ENCODE assay signal across 24 cellular contexts in genomic region chr1:98084188-98084587, GRCh38.
A peak's percentile ranks its signal among the peaks of the same experiment; 100 is the strongest.
DNase-seq lines count a peak whose midpoint lies in the region; ATAC-seq and TF ChIP-seq lines count a peak whose summit lies in the region.
"Had no signal": no experiment of that assay in that cellular context is flagged by ENCODE, and none has a peak within 500 bp of the region (broad histone marks: within the 10 kb centered on the region; RNA-seq: fewer than 3 reads in every experiment).

No MANE protein-coding gene starts in this region.

- no TSS peak for BruUV-seq in Panc1 (replicated peaks; lab: Mats Ljungman, UMichigan)

- H3K9ac ChIP-seq in fibroblast of lung (ENCODE audit: insufficient read depth, low read length), result no peak overlapping the region
- no peak overlapping the region for H3K9ac ChIP-seq in smooth muscle cell (ENCODE audit: low read depth)
- H3K9ac ChIP-seq: SK-N-SH had no signal

- no peak for TF ChIP-seq CTCF in Panc1 (IDR thresholded peaks at IDR 0.05)
- TF ChIP-seq CTCF in fibroblast of lung (conservative IDR thresholded peaks at IDR 0.05 in 1 of 2, IDR thresholded peaks at IDR 0.05 in 1 of 2; ENCODE audit: low read depth in 1 of 2, low read length in 2 of 2), result no peak
- no peak for TF ChIP-seq CTCF in smooth muscle cell (IDR thresholded peaks at IDR 0.05; ENCODE audit: borderline replicate concordance, insufficient read depth, poor library complexity, severe bottlenecking)
- TF ChIP-seq CTCF in suprapubic skin (IDR thresholded peaks at IDR 0.05), result no peak

- H3K27me3 ChIP-seq in Panc1 (ENCODE audit: control insufficient read depth, insufficient read depth, low read length) (no peaks in the 10 kb centered on the region), fibroblast of lung (ENCODE audit: control insufficient read depth, insufficient read depth, low read length) (no peaks in the 10 kb centered on the region), smooth muscle cell (ENCODE audit: low read depth) (no peaks in the 10 kb centered on the region), suprapubic skin (no peaks in the 10 kb centered on the region)

- H4K20me1 ChIP-seq in fibroblast of lung (ENCODE audit: control insufficient read depth, extremely low read depth, insufficient read depth, low read length) (no peaks in the 10 kb centered on the region), smooth muscle cell (ENCODE audit: low read depth) (no peaks in the 10 kb centered on the region)

- POLR2A ChIA-PET in Panc1 (lab: Charles Lee), result no interaction called here

- 50% methylated on average over 2 of the region's 2 CpGs for WGBS in smooth muscle cell (ENCODE audit: low lambda C conversion rate)
- 86% methylated on average over 2 of the region's 2 CpGs for WGBS in suprapubic skin

- CTCF ChIA-PET in Panc1 (lab: Charles Lee), result no interaction called here

- H3K9me3 ChIP-seq in Panc1 (ENCODE audit: control insufficient read depth, insufficient read depth, low read depth, low read length) (peaks cover 6% of the 10 kb centered on the region; the same call in 1 of the 2 replicates), fibroblast of lung (ENCODE audit: control insufficient read depth, insufficient read depth, low read depth, low read length) (no peaks in the 10 kb centered on the region), smooth muscle cell (replicated peaks; ENCODE audit: low read depth) (no peaks in the 10 kb centered on the region), suprapubic skin (no peaks in the 10 kb centered on the region)
- H3K9me3 ChIP-seq: SK-N-SH had no signal

- TF ChIP-seq EP300 in suprapubic skin (IDR thresholded peaks at IDR 0.05), result no peak

- DNase-seq in H4 (ENCODE audit: low spot score) (peak; percentile 19), Panc1 (ENCODE audit: low read depth, low spot score) (no peak), fibroblast of lung (ENCODE audit: low read depth in 2 of 2) (peak in 1 of 2 donors; percentile 72), smooth muscle cell (lab: John Stamatoyannopoulos, UW; ENCODE audit: unreplicated experiment) (no peak), suprapubic skin (ENCODE audit: low spot score in 2 of 2) (no peak)
- DNase-seq in activated T-cell treated with anti-CD3 and anti-CD28 coated beads, Interleukin-2, amount 50 U/mL, for 48 hours, result no peak
- DNase-seq: C1 segment of cervical spinal cord; Caco-2; CD4-positive, alpha-beta memory T cell; GOT3; HCEC 1CT; Kasumi-1; MV-4-11; NCI-H1105; NCI-H146; NCI-H2029; NCI-H2227 treated with DMSO at 0.1 percent for 48 hours; NCI-H526 treated with DMSO at 0.1 percent for 48 hours; SIG-M5; SK-N-SH; SW 1271 had no signal

- H2AFZ ChIP-seq in fibroblast of lung (ENCODE audit: low read length), result peak overlapping the region; percentile 63
- no peak overlapping the region for H2AFZ ChIP-seq in smooth muscle cell (ENCODE audit: low read depth)

- H3K79me2 ChIP-seq in fibroblast of lung (ENCODE audit: control insufficient read depth, insufficient read depth, low read length) (no peaks in the 10 kb centered on the region), smooth muscle cell (ENCODE audit: low read depth) (no peaks in the 10 kb centered on the region)

- H3K4me2 ChIP-seq in fibroblast of lung (ENCODE audit: extremely low read depth, insufficient read depth, low read length), result peak overlapping the region; percentile 23
- peak overlapping the region; percentile 37 for H3K4me2 ChIP-seq in smooth muscle cell
- H3K4me2 ChIP-seq: SK-N-SH had no signal

- H3K4me3 ChIP-seq in Panc1 (ENCODE audit: low read depth in 2 of 2, low read length in 2 of 2) (no peak overlapping the region), fibroblast of lung (replicated peaks in 1 of 4; ENCODE audit: control extremely low read depth in 1 of 4, insufficient read depth in 1 of 4, low read depth in 3 of 4, low read length in 4 of 4) (no peak overlapping the region), smooth muscle cell (no peak overlapping the region), suprapubic skin (no peak overlapping the region)
- H3K4me3 ChIP-seq: K562 had no signal

- no peak for TF ChIP-seq POLR2A in suprapubic skin (IDR thresholded peaks at IDR 0.05)

- H3K27ac ChIP-seq in Panc1 (ENCODE audit: low read length) (peak overlapping the region; percentile 81; the same call in 1 of the 2 replicates), fibroblast of lung (ENCODE audit: insufficient read depth, low read length) (no peak overlapping the region), smooth muscle cell (ENCODE audit: low read depth) (peak overlapping the region; percentile 6), suprapubic skin (no peak overlapping the region)

- no peak for ATAC-seq in Panc1
- no peak for ATAC-seq in HG02588 (IDR thresholded peaks at IDR 0.05; ENCODE audit: unreplicated experiment)
- ATAC-seq: HepG2, K562 had no signal

- H3K4me1 ChIP-seq in Panc1 (ENCODE audit: control insufficient read depth, insufficient read depth, low read length) (peaks cover 11% of the 10 kb centered on the region), fibroblast of lung (ENCODE audit: control insufficient read depth, extremely low read depth, insufficient read depth, low read length) (peaks cover 6% of the 10 kb centered on the region), smooth muscle cell (ENCODE audit: low read depth) (peaks cover 6% of the 10 kb centered on the region), suprapubic skin (no peaks in the 10 kb centered on the region)

- peaks cover 5% of the 10 kb centered on the region for H3F3A ChIP-seq in smooth muscle cell (ENCODE audit: low read depth)

- H3K36me3 ChIP-seq in Panc1 (ENCODE audit: control insufficient read depth, insufficient read depth, low read length), result no peaks in the 10 kb centered on the region
- H3K36me3 ChIP-seq in fibroblast of lung (ENCODE audit: control insufficient read depth, insufficient read depth, low read length), result no peaks in the 10 kb centered on the region
- no peaks in the 10 kb centered on the region for H3K36me3 ChIP-seq in smooth muscle cell (ENCODE audit: low read depth)
- no peaks in the 10 kb centered on the region for H3K36me3 ChIP-seq in suprapubic skin

- in situ Hi-C loops in Panc1 (cut with HindIII; ENCODE audit: low pct_unique_long_range_greater_than_20kb, low sequenced_read_pairs), result no loop called here

- intact Hi-C loops in Panc1 (cut with micrococcal nuclease; ENCODE audit: unreplicated experiment), result no loop called here

Comparison
In these comparisons a context has a peak if more than half of its experiments do, and no peak if none do; other contexts are left out.
1. H3K27ac ChIP-seq: peak in Panc1 (single experiment) and smooth muscle cell (single experiment); none in fibroblast of lung (single experiment) and suprapubic skin (single experiment).